In genomic region chr3:111859061-111859973, GRCh38 we compare ENCODE assay signal across 8 cellular contexts. TPM values are rescaled to one million over a fixed set of nuclear protein-coding genes. Genes with fewer than 3 reads are reported as not detected.
DNase-seq lines count a peak whose midpoint lies in the region; ATAC-seq and TF ChIP-seq lines count a peak whose summit lies in the region.

Gene PHLDB2 (plus strand): TSS chr3:111859265. CDS start chr3:111884078, 24,813 bp downstream.

- H3K4me3 ChIP-seq in HUES48 (ENCODE audit: low read depth, low read length) (peak within 1 kb of the TSS; percentile 76), heart right ventricle (peak within 1 kb of the TSS; percentile 75 to 90 (median 86)), rectal smooth muscle tissue (ENCODE audit: low read length) (peak within 1 kb of the TSS; percentile 79)

- H3K27me3 ChIP-seq in HUES48 (ENCODE audit: control insufficient read depth, insufficient read depth, low read length), result peaks cover 56% of the 10 kb centered on the region
- H3K27me3 ChIP-seq in heart right ventricle, result peaks cover 0 to 25% (median 0%) of the 10 kb centered on the region in 7 donors
- H3K27me3 ChIP-seq in rectal smooth muscle tissue (ENCODE audit: control insufficient read depth, insufficient read depth, low read length), result no peaks in the 10 kb centered on the region

- H3K36me3 Mint-ChIP-seq in activated naive CD8-positive, alpha-beta T cell treated with anti-CD3 and anti-CD28 coated beads, Interleukin-2, amount 50 U/mL, for 24 hours (ENCODE audit: low read depth), result no peaks in the 10 kb centered on the region

- peak within 1 kb of the TSS; percentile 48 for H3K27ac Mint-ChIP-seq in activated naive CD8-positive, alpha-beta T cell treated with anti-CD3 and anti-CD28 coated beads, Interleukin-2, amount 50 U/mL, for 24 hours

- H3K9me3 ChIP-seq in HUES48 (ENCODE audit: control insufficient read depth, insufficient read depth, low read length) (no peaks in the 10 kb centered on the region), heart right ventricle (no peaks in the 10 kb centered on the region)

- H3K27ac ChIP-seq in HUES48 (ENCODE audit: low read depth, low read length), result peak within 1 kb of the TSS; percentile 96
- peak within 1 kb of the TSS; percentile 93 to 100 (median 98) for H3K27ac ChIP-seq in heart right ventricle
- peak within 1 kb of the TSS; percentile 97 for H3K27ac ChIP-seq in rectal smooth muscle tissue (ENCODE audit: low read depth, low read length)

- H3K36me3 ChIP-seq in HUES48 (ENCODE audit: control insufficient read depth, insufficient read depth, low read length) (no peaks in the 10 kb centered on the region), heart right ventricle (no peaks in the 10 kb centered on the region), rectal smooth muscle tissue (ENCODE audit: control insufficient read depth, insufficient read depth, low read length) (no peaks in the 10 kb centered on the region)

- 1% methylated on average over 77 to 78 of the region's 78 CpGs for WGBS in heart right ventricle, 2 donors

- DNase-seq in activated naive CD8-positive, alpha-beta T cell treated with anti-CD3 and anti-CD28 coated beads, Interleukin-2, amount 50 U/mL, for 24 hours, result peak; percentile 68
- peak; percentile 87 to 88 for DNase-seq in heart right ventricle
- no peak for DNase-seq in NCI-H187 treated with DMSO at 0.1 percent for 48 hours (lab: John Stamatoyannopoulos, UW)
- no peak for DNase-seq in middle frontal gyrus (ENCODE audit: extremely low spot score, low spot score)

- H3K9me3 Mint-ChIP-seq in activated naive CD8-positive, alpha-beta T cell treated with anti-CD3 and anti-CD28 coated beads, Interleukin-2, amount 50 U/mL, for 24 hours, result no peaks in the 10 kb centered on the region

- peak within 1 kb of the TSS; percentile 92 for H3K4me3 Mint-ChIP-seq in activated naive CD8-positive, alpha-beta T cell treated with anti-CD3 and anti-CD28 coated beads, Interleukin-2, amount 50 U/mL, for 24 hours

- H3K4me1 ChIP-seq in HUES48 (ENCODE audit: control insufficient read depth, insufficient read depth, low read length) (peaks cover 39% of the 10 kb centered on the region), heart right ventricle (peaks cover 0 to 50% (median 31%) of the 10 kb centered on the region in 9 donors), rectal smooth muscle tissue (ENCODE audit: control insufficient read depth, insufficient read depth, low read length) (peaks cover 15% of the 10 kb centered on the region)

- peaks cover 35% of the 10 kb centered on the region for H3K27me3 Mint-ChIP-seq in activated naive CD8-positive, alpha-beta T cell treated with anti-CD3 and anti-CD28 coated beads, Interleukin-2, amount 50 U/mL, for 24 hours

- H3K4me1 Mint-ChIP-seq in activated naive CD8-positive, alpha-beta T cell treated with anti-CD3 and anti-CD28 coated beads, Interleukin-2, amount 50 U/mL, for 24 hours, result peaks cover 16% of the 10 kb centered on the region

- intact Hi-C loops in heart right ventricle (cut with DNase I), result loop anchor here in 4 of 10 donors (1.0 to 5.0 kb wide), 5 partner anchors 37 to 142 kb away; no protein-coding TSS in a partner anchor

- H3K9ac ChIP-seq in HUES48 (ENCODE audit: low read depth, low read length) (peak within 1 kb of the TSS; percentile 94), rectal smooth muscle tissue (ENCODE audit: low read length) (peak within 1 kb of the TSS; percentile 80)

- TF ChIP-seq CTCF in heart right ventricle (IDR thresholded peaks at IDR 0.05), result peak in 3 of 9 donors; percentile 27 to 35 (median 31)

- ATAC-seq in GM18511 (IDR thresholded peaks at IDR 0.05; ENCODE audit: unreplicated experiment) (peak; percentile 39), SK-N-SH treated with all-trans-retinoic acid at 6 μM for 48 hours (peak; percentile 90), heart right ventricle (peak; percentile 90 to 94 (median 92))
- ATAC-seq in activated naive CD8-positive, alpha-beta T cell treated with anti-CD3 and anti-CD28 coated beads, Interleukin-2, amount 50 U/mL, for 24 hours, result peak; percentile 81

TF ChIP-seq in SK-N-SH treated with all-trans-retinoic acid at 6 μM for 48 hours, 23 proteins besides CTCF, POLR2A, EP300 and RAD21:
- TF ChIP-seq ZFP3 (CRISPR knock-in tag; IDR thresholded peaks at IDR 0.05), result 0 out of 2 replicates have a peak, but pooled peaks have one; percentile 52
- no peak for TF ChIP-seq PATZ1 (CRISPR knock-in tag; IDR thresholded peaks at IDR 0.05; ENCODE audit: borderline replicate concordance)

RNA-seq across cellular contexts. Expression of gene PHLDB2, which starts in this region (rescaled TPM):
- total RNA-seq in heart right ventricle, result 100 to 1,000 TPM in 9 of 10 donors, 10 to 100 TPM in 1; 85.7 to 293 (median 192) TPM
- polyA plus RNA-seq in heart right ventricle, result 100 to 1,000 TPM in 1 of 2 donors, 10 to 100 TPM in 1; 33.4 to 151 TPM

Comparison
In these comparisons a context has a peak if more than half of its experiments do, and no peak if none do; other contexts are left out.
1. ATAC-seq: peak in every context shown above with its lines; median percentile 92 in heart right ventricle; 90 in SK-N-SH treated with all-trans-retinoic acid at 6 μM for 48 hours; 81 in activated naive CD8-positive, alpha-beta T cell treated with anti-CD3 and anti-CD28 coated beads, Interleukin-2, amount 50 U/mL, for 24 hours; 39 in GM18511.
2. DNase-seq: peak in activated naive CD8-positive, alpha-beta T cell treated with anti-CD3 and anti-CD28 coated beads, Interleukin-2, amount 50 U/mL, for 24 hours (single experiment) and heart right ventricle (2 of 2); none in NCI-H187 treated with DMSO at 0.1 percent for 48 hours (single experiment) and middle frontal gyrus (single experiment).
3. Peak in every context shown above with its lines, with median percentiles within 50 percentile points of each other: H3K27ac ChIP-seq and H3K4me3 ChIP-seq.